ENCODE assay signal across 34 cellular contexts in genomic region chr17:36617773-36618172, GRCh38. TPM values are rescaled to one million over a fixed set of nuclear protein-coding genes. Genes with fewer than 3 reads are reported as not detected.
"Had no signal": no experiment of that assay in that cellular context is flagged by ENCODE, and none has a peak within 500 bp of the region (broad histone marks: within the 10 kb centered on the region; RNA-seq: fewer than 3 reads in every experiment).

No MANE protein-coding gene starts in this region.

- DNase-seq: activated B cell treated with CpG ODN at 0.5 μM for 24 hours; activated CD4-positive, alpha-beta memory T cell treated with anti-CD3 and anti-CD28 coated beads for 36 hours; activated CD4-positive, alpha-beta T cell treated with anti-CD3 and anti-CD28 coated beads for 4 hours; activated CD4-positive, alpha-beta T cell treated with anti-CD3 and anti-CD28 coated beads, Interleukin-2, amount 10 ng/mL, durations not matched to agents 24 days and 14 days; activated CD4-positive, alpha-beta T cell treated with anti-CD3 and anti-CD28 coated beads, Interleukin-2, amount 50 U/mL, for 1 hour; activated CD4-positive, alpha-beta T cell treated with anti-CD3 and anti-CD28 coated beads, Interleukin-2, amount 50 U/mL, for 4 hours; activated CD4-positive, CD25-positive, alpha-beta regulatory T cell treated with anti-CD3 and anti-CD28 coated beads, Interleukin-2, amount 50 U/mL, for 72 hours; activated CD8-positive, alpha-beta memory T cell treated with anti-CD3 and anti-CD28 coated beads, Interleukin-2, amount 50 U/mL, for 4 hours; activated CD8-positive, alpha-beta T cell treated with anti-CD3 and anti-CD28 coated beads for 36 hours; activated effector memory CD4-positive, alpha-beta T cell treated with anti-CD3 and anti-CD28 coated beads, Interleukin-2, amount 50 U/mL, for 16 hours; activated gamma-delta T cell treated with Interleukin-2 at 50 U/mL for 16 hours; activated naive CD4-positive, alpha-beta T cell treated with anti-CD3 and anti-CD28 coated beads, Interleukin-2, amount 10 ng/mL, durations not matched to agents 7 days and 5 days; activated naive CD4-positive, alpha-beta T cell treated with Interleukin-2 at 50 U/mL for 16 hours; activated naive CD8-positive, alpha-beta T cell treated with anti-CD3 and anti-CD28 coated beads, Interleukin-2, amount 10 ng/mL, durations not matched to agents 7 days and 5 days; activated naive CD8-positive, alpha-beta T cell treated with anti-CD3 and anti-CD28 coated beads, Interleukin-2, amount 50 U/mL, for 24 hours; activated T-cell treated with anti-CD3 and anti-CD28 coated beads for 4 hours; activated T-cell treated with anti-CD3 and anti-CD28 coated beads, Interleukin-2, amount 50 U/mL, for 1 hour; activated T-cell treated with anti-CD3 and anti-CD28 coated beads, Interleukin-2, amount 50 U/mL, for 4 hours; activated T-cell treated with anti-CD3 and anti-CD28 coated beads, Interleukin-2, amount 50 U/mL, for 72 hours; amygdala; anterior cingulate cortex; central memory CD4-positive, alpha-beta T cell; T-helper 1 cell; T-helper 2 cell; T-helper 9 cell had no signal

- H3K27ac ChIP-seq: ascending aorta, VCaP had no signal

- H3K4me3 ChIP-seq: ascending aorta had no signal

- H3K4me1 Mint-ChIP-seq: activated B cell treated with CpG ODN at 0.5 μM for 24 hours; activated CD4-positive, alpha-beta T cell treated with anti-CD3 and anti-CD28 coated beads, Interleukin-2, amount 10 ng/mL, durations not matched to agents 24 days and 14 days; activated naive CD4-positive, alpha-beta T cell treated with anti-CD3 and anti-CD28 coated beads, Interleukin-2, amount 50 U/mL, for 24 hours; activated naive CD8-positive, alpha-beta T cell treated with anti-CD3 and anti-CD28 coated beads, Interleukin-2, amount 50 U/mL, for 24 hours; activated T-helper 17 cell treated with anti-CD3 and anti-CD28 coated beads, Interleukin-2, amount 50 U/mL, for 72 hours had no signal

- ATAC-seq: activated CD8-positive, alpha-beta T cell treated with anti-CD3 and anti-CD28 coated beads for 36 hours; activated naive CD8-positive, alpha-beta T cell treated with anti-CD3 and anti-CD28 coated beads, Interleukin-2, amount 50 U/mL, for 24 hours; activated T-cell treated with anti-CD3 and anti-CD28 coated beads, Interleukin-2, amount 50 U/mL, for 4 hours; activated T-cell treated with anti-CD3 and anti-CD28 coated beads, Interleukin-2, amount 50 U/mL, for 72 hours; activated T-helper 17 cell treated with anti-CD3 and anti-CD28 coated beads, Interleukin-2, amount 50 U/mL, for 72 hours had no signal

- H3K9me3 ChIP-seq: ascending aorta had no signal

- H3K27ac Mint-ChIP-seq: activated B cell treated with CpG ODN at 0.5 μM for 24 hours; activated CD4-positive, alpha-beta memory T cell treated with anti-CD3 and anti-CD28 coated beads for 36 hours; activated CD4-positive, alpha-beta T cell treated with anti-CD3 and anti-CD28 coated beads, Interleukin-2, amount 10 ng/mL, durations not matched to agents 24 days and 14 days; activated CD8-positive, alpha-beta T cell treated with anti-CD3 and anti-CD28 coated beads for 36 hours; activated naive CD4-positive, alpha-beta T cell treated with anti-CD3 and anti-CD28 coated beads, Interleukin-2, amount 10 ng/mL, durations not matched to agents 7 days and 5 days; activated naive CD4-positive, alpha-beta T cell treated with anti-CD3 and anti-CD28 coated beads, Interleukin-2, amount 50 U/mL, for 24 hours; activated naive CD8-positive, alpha-beta T cell; activated naive CD8-positive, alpha-beta T cell treated with anti-CD3 and anti-CD28 coated beads, Interleukin-2, amount 10 ng/mL, durations not matched to agents 7 days and 5 days; activated naive CD8-positive, alpha-beta T cell treated with anti-CD3 and anti-CD28 coated beads, Interleukin-2, amount 50 U/mL, for 24 hours; activated T-cell treated with anti-CD3 and anti-CD28 coated beads, Interleukin-2, amount 50 U/mL, for 72 hours; activated T-helper 1 cell treated with anti-CD3 and anti-CD28 coated beads, Interleukin-12 subunit alpha, Interleukin-12 subunit beta, Interleukin-2, Interleukin-4 antibody, amounts not matched to agents 30 ng/mL and 10 ng/mL and 1 ng/mL, durations not matched to agents 14 hours and 24 hours and 36 hours; activated T-helper 17 cell treated with anti-CD3 and anti-CD28 coated beads, Interleukin-2, amount 50 U/mL, for 72 hours; brain; T-helper 2 cell treated with Interferon-gamma antibody and Interleukin-4, amounts not matched to agents 5 μg/mL and 100 μg/mL, for 36 hours had no signal

- H3K27me3 Mint-ChIP-seq: activated B cell treated with CpG ODN at 0.5 μM for 24 hours; activated CD4-positive, alpha-beta memory T cell treated with anti-CD3 and anti-CD28 coated beads for 36 hours; activated CD4-positive, alpha-beta T cell treated with anti-CD3 and anti-CD28 coated beads, Interleukin-2, amount 10 ng/mL, durations not matched to agents 24 days and 14 days; activated CD8-positive, alpha-beta T cell treated with anti-CD3 and anti-CD28 coated beads for 36 hours; activated naive CD4-positive, alpha-beta T cell treated with anti-CD3 and anti-CD28 coated beads, Interleukin-2, amount 50 U/mL, for 24 hours; activated naive CD8-positive, alpha-beta T cell; activated naive CD8-positive, alpha-beta T cell treated with anti-CD3 and anti-CD28 coated beads, Interleukin-2, amount 10 ng/mL, durations not matched to agents 7 days and 5 days; activated naive CD8-positive, alpha-beta T cell treated with anti-CD3 and anti-CD28 coated beads, Interleukin-2, amount 50 U/mL, for 24 hours; activated T-helper 17 cell treated with anti-CD3 and anti-CD28 coated beads, Interleukin-2, amount 50 U/mL, for 72 hours had no signal

- H3K4me3 Mint-ChIP-seq: activated B cell treated with CpG ODN at 0.5 μM for 24 hours; activated CD4-positive, alpha-beta memory T cell treated with anti-CD3 and anti-CD28 coated beads for 36 hours; activated CD4-positive, alpha-beta T cell treated with anti-CD3 and anti-CD28 coated beads, Interleukin-2, amount 10 ng/mL, durations not matched to agents 24 days and 14 days; activated CD8-positive, alpha-beta T cell treated with anti-CD3 and anti-CD28 coated beads for 36 hours; activated naive CD4-positive, alpha-beta T cell treated with anti-CD3 and anti-CD28 coated beads, Interleukin-2, amount 10 ng/mL, durations not matched to agents 7 days and 5 days; activated naive CD4-positive, alpha-beta T cell treated with anti-CD3 and anti-CD28 coated beads, Interleukin-2, amount 50 U/mL, for 24 hours; activated naive CD8-positive, alpha-beta T cell; activated naive CD8-positive, alpha-beta T cell treated with anti-CD3 and anti-CD28 coated beads, Interleukin-2, amount 10 ng/mL, durations not matched to agents 7 days and 5 days; activated naive CD8-positive, alpha-beta T cell treated with anti-CD3 and anti-CD28 coated beads, Interleukin-2, amount 50 U/mL, for 24 hours; activated T-cell treated with anti-CD3 and anti-CD28 coated beads, Interleukin-2, amount 50 U/mL, for 4 hours; activated T-cell treated with anti-CD3 and anti-CD28 coated beads, Interleukin-2, amount 50 U/mL, for 72 hours; activated T-helper 1 cell treated with anti-CD3 and anti-CD28 coated beads, Interleukin-12 subunit alpha, Interleukin-12 subunit beta, Interleukin-2, Interleukin-4 antibody, amounts not matched to agents 30 ng/mL and 10 ng/mL and 1 ng/mL, durations not matched to agents 14 hours and 24 hours and 36 hours; activated T-helper 17 cell treated with anti-CD3 and anti-CD28 coated beads, Interleukin-2, amount 50 U/mL, for 72 hours; brain; T-helper 1 cell treated with Interleukin-12 subunit alpha and Interleukin-12 subunit beta and Interleukin-4 antibody, amounts not matched to agents 30 μg/mL and 1 μg/mL, for 36 hours; T-helper 2 cell treated with Interferon-gamma antibody and Interleukin-4, amounts not matched to agents 5 μg/mL and 100 μg/mL, for 36 hours had no signal

- H3K36me3 Mint-ChIP-seq: activated CD4-positive, alpha-beta memory T cell treated with anti-CD3 and anti-CD28 coated beads for 36 hours; activated naive CD4-positive, alpha-beta T cell treated with anti-CD3 and anti-CD28 coated beads, Interleukin-2, amount 10 ng/mL, durations not matched to agents 7 days and 5 days; activated naive CD4-positive, alpha-beta T cell treated with anti-CD3 and anti-CD28 coated beads, Interleukin-2, amount 50 U/mL, for 24 hours; activated naive CD8-positive, alpha-beta T cell; activated naive CD8-positive, alpha-beta T cell treated with anti-CD3 and anti-CD28 coated beads, Interleukin-2, amount 10 ng/mL, durations not matched to agents 7 days and 5 days; brain had no signal

- H3K36me3 ChIP-seq: ascending aorta had no signal

- H3K27me3 ChIP-seq: ascending aorta had no signal

- H3K4me1 ChIP-seq: ascending aorta had no signal

- H3K9me3 Mint-ChIP-seq: activated B cell treated with CpG ODN at 0.5 μM for 24 hours; activated CD4-positive, alpha-beta memory T cell treated with anti-CD3 and anti-CD28 coated beads for 36 hours; activated CD4-positive, alpha-beta T cell treated with anti-CD3 and anti-CD28 coated beads, Interleukin-2, amount 10 ng/mL, durations not matched to agents 24 days and 14 days; activated CD8-positive, alpha-beta T cell treated with anti-CD3 and anti-CD28 coated beads for 36 hours; activated naive CD4-positive, alpha-beta T cell treated with anti-CD3 and anti-CD28 coated beads, Interleukin-2, amount 10 ng/mL, durations not matched to agents 7 days and 5 days; activated naive CD4-positive, alpha-beta T cell treated with anti-CD3 and anti-CD28 coated beads, Interleukin-2, amount 50 U/mL, for 24 hours; activated naive CD8-positive, alpha-beta T cell treated with anti-CD3 and anti-CD28 coated beads, Interleukin-2, amount 10 ng/mL, durations not matched to agents 7 days and 5 days; activated naive CD8-positive, alpha-beta T cell treated with anti-CD3 and anti-CD28 coated beads, Interleukin-2, amount 50 U/mL, for 24 hours; activated T-cell treated with anti-CD3 and anti-CD28 coated beads, Interleukin-2, amount 50 U/mL, for 4 hours; activated T-cell treated with anti-CD3 and anti-CD28 coated beads, Interleukin-2, amount 50 U/mL, for 72 hours; activated T-helper 1 cell treated with anti-CD3 and anti-CD28 coated beads, Interleukin-12 subunit alpha, Interleukin-12 subunit beta, Interleukin-2, Interleukin-4 antibody, amounts not matched to agents 30 ng/mL and 10 ng/mL and 1 ng/mL, durations not matched to agents 14 hours and 24 hours and 36 hours; activated T-helper 17 cell treated with anti-CD3 and anti-CD28 coated beads, Interleukin-2, amount 50 U/mL, for 72 hours; brain; T-helper 1 cell treated with Interleukin-12 subunit alpha and Interleukin-12 subunit beta and Interleukin-4 antibody, amounts not matched to agents 30 μg/mL and 1 μg/mL, for 36 hours; T-helper 2 cell treated with Interferon-gamma antibody and Interleukin-4, amounts not matched to agents 5 μg/mL and 100 μg/mL, for 36 hours had no signal

RNA-seq across cellular contexts. Expression of gene MRM1, which starts 16.4 kb away (rescaled TPM):
- total RNA-seq: ascending aorta had no signal
